In the genomic region with DNA sequence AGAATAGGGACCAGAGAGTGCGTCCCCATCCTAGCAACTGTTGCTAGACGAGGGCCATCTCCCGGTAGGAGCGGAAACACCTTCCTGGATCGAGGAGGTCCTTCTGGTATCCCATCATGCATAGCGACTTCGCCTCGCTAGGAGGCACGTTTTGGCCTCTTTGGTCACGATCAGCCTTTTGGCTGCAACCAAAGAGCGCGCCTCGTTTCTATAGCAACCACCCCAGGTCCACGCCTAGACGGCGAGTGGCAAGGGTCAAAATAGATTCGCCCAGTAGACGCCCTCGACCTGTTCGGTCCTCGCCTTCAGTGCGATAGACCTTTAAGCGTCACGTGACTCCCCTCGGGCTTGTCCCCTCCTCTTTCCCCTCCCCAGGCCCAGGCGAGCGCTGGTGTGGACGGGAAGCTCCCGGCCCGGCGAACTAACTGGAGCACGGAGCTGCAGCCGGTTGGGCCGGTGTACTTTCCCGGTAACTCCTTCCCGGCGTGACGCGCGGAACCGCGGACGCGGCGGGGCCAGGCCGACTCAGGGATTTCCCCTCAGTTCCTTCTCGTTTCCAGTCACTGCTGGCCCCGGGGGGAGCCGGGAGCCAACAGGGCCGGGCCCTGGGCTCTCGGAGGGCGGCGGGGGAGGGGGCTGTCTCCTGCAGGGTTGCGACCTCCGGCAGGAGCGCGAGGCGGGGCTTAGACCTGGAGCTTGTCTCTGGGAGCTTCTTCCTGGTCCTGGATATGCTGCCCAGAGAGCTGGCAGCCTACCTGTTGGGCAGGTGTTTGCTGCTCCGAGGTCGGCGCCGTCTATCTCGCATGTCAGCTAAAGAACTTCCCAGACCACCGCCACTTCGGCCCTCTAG, we compare ENCODE assay signal across 8 cellular contexts. TPM values are rescaled to one million over a fixed set of nuclear protein-coding genes. Genes with fewer than 3 reads are reported as not detected.
DNase-seq lines count a peak whose midpoint lies in the region; ATAC-seq and TF ChIP-seq lines count a peak whose summit lies in the region.

Gene DNAJC16 (plus strand): TSS at position 359 of the 850 bp plus-strand sequence. CDS start 2,258 bp downstream, outside the sequence.

- peaks cover 42% of the 10 kb centered on the region for H3K4me1 Mint-ChIP-seq in CD14-positive monocyte

- peak; percentile 88 for TF ChIP-seq POLR2A in right lobe of liver (IDR thresholded peaks at IDR 0.05)

- intact Hi-C loops in CD14-positive monocyte (cut with micrococcal nuclease) (loop anchor here (5.0 kb wide), 1 partner anchor 91 kb away; the partner anchor contains the start of gene DDI2 (in 2 of the 2)), dorsolateral prefrontal cortex (cut with DNase I) (loop anchor here (5.0 to 10.0 kb wide), 4 partner anchors 76 to 838 kb away; partner anchors contain the start of genes SZRD1 (in 2 of the 2), DDI2 (in 1 of the 2) and EFHD2 (in 1 of the 2)), right lobe of liver (cut with DNase I) (no loop called here)

- peaks cover 0 to 18% (median 12%) of the 10 kb centered on the region in 4 donors for H3K4me1 ChIP-seq in right lobe of liver

- no peak for TF ChIP-seq CTCF in CD14-positive monocyte (IDR thresholded peaks at IDR 0.05)
- peak in 50 of 56 donors; percentile 14 to 68 (median 44) for TF ChIP-seq CTCF in dorsolateral prefrontal cortex (IDR thresholded peaks at IDR 0.05 in 54 of 56, conservative IDR thresholded peaks at IDR 0.05 in 2 of 56; ENCODE audit: low read depth in 1 of 56, partially characterized antibody in 56 of 56)
- peak in 3 of 4 donors; percentile 18 to 36 (median 34) for TF ChIP-seq CTCF in right lobe of liver (IDR thresholded peaks at IDR 0.05)

- H3K36me3 Mint-ChIP-seq in CD14-positive monocyte: peaks cover 11 to 12% of the 10 kb centered on the region in 2 donors

- no peaks in the 10 kb centered on the region for H3K36me3 ChIP-seq in right lobe of liver

- H3K27me3 ChIP-seq in dorsolateral prefrontal cortex (no peaks in the 10 kb centered on the region), right lobe of liver (no peaks in the 10 kb centered on the region)

- peak within 1 kb of the TSS; percentile 98 to 100 (median 99) for H3K27ac Mint-ChIP-seq in CD14-positive monocyte

- H3K27ac ChIP-seq in dorsolateral prefrontal cortex (peak within 1 kb of the TSS; percentile 81 to 100 (median 97)), right lobe of liver (peak within 1 kb of the TSS; percentile 72 to 94 (median 85))

- peak; percentile 99 for DNase-seq in CD14-positive monocyte (ENCODE audit: low spot score)
- DNase-seq in NCI-H774 (lab: John Stamatoyannopoulos, UW): peak; percentile 94
- DNase-seq in activated CD4-positive, alpha-beta T cell treated with anti-CD3 and anti-CD28 coated beads, Interleukin-2, amount 50 U/mL, for 48 hours: peak; percentile 95 to 98
- DNase-seq in dorsolateral prefrontal cortex: peak; percentile 97 to 99 (median 99)
- DNase-seq in right lobe of liver: peak; percentile 98 to 100 (median 99)
- DNase-seq in stimulated activated CD4-positive, alpha-beta T cell treated with anti-CD3 and anti-CD28 coated beads, Interleukin-4, amount 100 ng/mL, for 48 hours (ENCODE audit: low read depth in 2 of 2): peak; percentile 92 to 96

- peak within 1 kb of the TSS; percentile 85 to 91 for H3K4me3 Mint-ChIP-seq in CD14-positive monocyte

- ATAC-seq in GM19372 (IDR thresholded peaks at IDR 0.05; ENCODE audit: low read depth, unreplicated experiment) (peak; percentile 49), HG03565 (IDR thresholded peaks at IDR 0.05; ENCODE audit: unreplicated experiment) (peak; percentile 58), right lobe of liver (peak; percentile 56 to 72 (median 65))

- peak within 1 kb of the TSS; percentile 67 to 99 (median 89) for H3K4me3 ChIP-seq in dorsolateral prefrontal cortex
- H3K4me3 ChIP-seq in right lobe of liver: peak within 1 kb of the TSS; percentile 71 to 88 (median 77)

- under 1% methylated on average over 24 of the region's 65 CpGs for whole genome bisulfite sequencing in right lobe of liver (ENCODE audit: insufficient coverage, low coverage, low lambda C conversion rate, missing lambda C conversion rate)

- H3K9me3 ChIP-seq in right lobe of liver: no peaks in the 10 kb centered on the region

- peaks cover 0 to 1% (median 0%) of the 10 kb centered on the region in 7 donors for H3K9me3 Mint-ChIP-seq in CD14-positive monocyte

- peaks cover 0 to 3% (median 0%) of the 10 kb centered on the region in 3 donors for H3K27me3 Mint-ChIP-seq in CD14-positive monocyte (ENCODE audit: low read depth in 3 of 3)

RNA-seq across cellular contexts. Expression of gene DNAJC16, which starts in this region (rescaled TPM):
- 1 to 10 TPM; 5.4 to 6.3 TPM for polyA plus RNA-seq in CD14-positive monocyte
- total RNA-seq in dorsolateral prefrontal cortex (10 to 100 TPM; 25.1 to 54.7 (median 38.7) TPM), right lobe of liver (10 to 100 TPM in 4 of 6 experiments, 1 to 10 TPM in 2; 8.4 to 15.0 (median 11.9) TPM)

Comparison
In these comparisons a context has a peak if more than half of its experiments do, and no peak if none do; other contexts are left out.
1. Peak in every context shown above with its lines: DNase-seq, ATAC-seq, H3K4me3 ChIP-seq and H3K27ac ChIP-seq.
2. intact Hi-C loops: an anchor here in CD14-positive monocyte (5.0 kb wide) and dorsolateral prefrontal cortex (5.0 to 10.0 kb wide); none called in right lobe of liver.